16 cellular contexts compared by ENCODE assay signal in the genomic region with DNA sequence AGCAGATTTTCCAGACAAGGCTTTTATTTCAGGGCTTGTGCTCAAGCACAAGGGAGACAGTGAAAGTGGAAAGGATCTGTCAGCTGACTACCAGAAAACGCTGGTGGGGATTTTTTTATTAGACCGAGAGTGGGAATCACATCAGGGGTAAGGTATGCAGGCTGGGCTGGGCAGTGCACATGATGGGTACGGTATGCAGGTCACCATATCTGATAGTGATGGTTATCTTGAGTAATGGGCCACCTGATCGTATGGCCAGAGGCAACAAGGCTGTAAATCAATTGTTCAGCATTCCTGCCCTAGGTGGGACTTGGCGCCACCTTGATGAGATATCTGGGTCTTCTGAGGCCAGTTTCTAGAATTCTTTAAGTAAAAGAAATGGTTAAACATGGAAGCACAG.
"Had no signal": no experiment of that assay in that cellular context is flagged by ENCODE, and none has a peak within 500 bp of the region (broad histone marks: within the 10 kb centered on the region; RNA-seq: fewer than 3 reads in every experiment).

No MANE protein-coding gene starts in this region.

- H3K27ac ChIP-seq: ascending aorta, gastroesophageal sphincter, heart right ventricle, left ventricle myocardium inferior, sigmoid colon, vagina had no signal

- H3K27me3 ChIP-seq: ascending aorta, gastroesophageal sphincter, heart right ventricle, sigmoid colon, vagina had no signal

- H3K4me3 Mint-ChIP-seq: natural killer cell treated with Interleukin-12 subunit alpha and Interleukin-12 subunit beta and Interleukin-15 and Interleukin-18, amount 100 ng/mL, for 72 hours; stimulated activated effector memory CD8-positive, alpha-beta T cell treated with anti-CD3 and anti-CD28 coated beads, Interleukin-12 subunit alpha, Interleukin-12 subunit beta, amount 100 ng/mL, for 72 hours; WTC11 had no signal

- H3K9me3 ChIP-seq: ascending aorta, gastroesophageal sphincter, heart right ventricle, left ventricle myocardium inferior, sigmoid colon, vagina had no signal

- H3K36me3 ChIP-seq: ascending aorta, gastroesophageal sphincter, heart right ventricle, left ventricle myocardium inferior, sigmoid colon, vagina had no signal

- H3K36me3 Mint-ChIP-seq: natural killer cell treated with Interleukin-12 subunit alpha and Interleukin-12 subunit beta and Interleukin-15 and Interleukin-18, amount 100 ng/mL, for 72 hours; stimulated activated effector memory CD8-positive, alpha-beta T cell treated with anti-CD3 and anti-CD28 coated beads, Interleukin-12 subunit alpha, Interleukin-12 subunit beta, amount 100 ng/mL, for 72 hours; WTC11 had no signal

- H3K27ac Mint-ChIP-seq: natural killer cell treated with Interleukin-12 subunit alpha and Interleukin-12 subunit beta and Interleukin-15 and Interleukin-18, amount 100 ng/mL, for 72 hours; stimulated activated effector memory CD8-positive, alpha-beta T cell treated with anti-CD3 and anti-CD28 coated beads, Interleukin-12 subunit alpha, Interleukin-12 subunit beta, amount 100 ng/mL, for 72 hours; WTC11 had no signal

- H3K9me3 Mint-ChIP-seq: natural killer cell treated with Interleukin-12 subunit alpha and Interleukin-12 subunit beta and Interleukin-15 and Interleukin-18, amount 100 ng/mL, for 72 hours; stimulated activated effector memory CD8-positive, alpha-beta T cell treated with anti-CD3 and anti-CD28 coated beads, Interleukin-12 subunit alpha, Interleukin-12 subunit beta, amount 100 ng/mL, for 72 hours; WTC11 had no signal

- H3K4me3 ChIP-seq: ascending aorta, gastroesophageal sphincter, heart right ventricle, left ventricle myocardium inferior, sigmoid colon, vagina had no signal

- ATAC-seq: gastroesophageal sphincter; heart right ventricle; natural killer cell treated with Interleukin-12 subunit alpha and Interleukin-12 subunit beta and Interleukin-15 and Interleukin-18, amount 100 ng/mL, for 72 hours; stimulated activated effector memory CD8-positive, alpha-beta T cell treated with anti-CD3 and anti-CD28 coated beads, Interleukin-12 subunit alpha, Interleukin-12 subunit beta, amount 100 ng/mL, for 72 hours; WTC11 had no signal

- H3K4me1 ChIP-seq: ascending aorta, gastroesophageal sphincter, vagina had no signal

- DNase-seq: activated CD4-positive, alpha-beta T cell treated with anti-CD3 and anti-CD28 coated beads for 48 hours; activated CD8-positive, alpha-beta memory T cell treated with anti-CD3 and anti-CD28 coated beads for 24 hours; activated naive CD4-positive, alpha-beta T cell; dermis blood vessel endothelial cell; heart right ventricle; left ventricle myocardium inferior; mesenchymal stem cell; sigmoid colon; stimulated activated CD4-positive, alpha-beta T cell treated with anti-CD3 and anti-CD28 coated beads, Interleukin-12 subunit alpha, Interleukin-12 subunit beta, amount 100 ng/mL, for 4 hours; stimulated activated CD4-positive, alpha-beta T cell treated with anti-CD3 and anti-CD28 coated beads, Interleukin-2, amount 100 ng/mL, for 24 hours had no signal
